In the genomic region with DNA sequence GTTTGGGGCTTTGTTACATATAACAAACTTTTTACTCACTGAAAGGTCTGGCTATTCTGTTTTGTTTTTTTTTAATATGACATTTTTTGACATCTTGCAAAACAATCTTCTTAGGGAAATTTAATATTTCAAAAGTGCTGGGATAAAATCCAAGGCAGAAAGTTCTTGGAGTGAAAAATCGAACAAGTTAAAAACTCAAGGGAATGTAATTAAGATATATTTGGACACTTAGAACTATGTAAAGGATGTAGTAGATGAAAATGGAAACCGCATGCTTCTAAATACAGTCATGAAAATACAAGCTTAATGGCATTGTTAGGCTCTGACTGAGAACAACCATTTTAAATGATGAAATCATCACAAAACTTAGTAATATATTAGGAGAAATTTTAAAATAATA, we compare ENCODE assay signal across 18 cellular contexts. TPM values are rescaled to one million over a fixed set of nuclear protein-coding genes. Genes with fewer than 3 reads are reported as not detected.
DNase-seq lines count a peak whose midpoint lies in the region; ATAC-seq and TF ChIP-seq lines count a peak whose summit lies in the region.
"Had no signal": no experiment of that assay in that cellular context is flagged by ENCODE, and none has a peak within 500 bp of the region (broad histone marks: within the 10 kb centered on the region; RNA-seq: fewer than 3 reads in every experiment).

No MANE protein-coding gene starts in this region.

- in situ Hi-C loops in astrocyte of the spinal cord (cut with HindIII; ENCODE audit: low sequenced_read_pairs) = no loop called here

- ATAC-seq in sciatic nerve (peak; percentile 62), HG03097 (IDR thresholded peaks at IDR 0.05; ENCODE audit: low FRiP score, unreplicated experiment) (no peak)
- no peak for ATAC-seq in stimulated activated effector memory CD8-positive, alpha-beta T cell treated with anti-CD3 and anti-CD28 coated beads, Interleukin-12 subunit alpha, Interleukin-12 subunit beta, amount 100 ng/mL, for 72 hours

- no peak overlapping the region for H3K4me3 Mint-ChIP-seq in stimulated activated effector memory CD8-positive, alpha-beta T cell treated with anti-CD3 and anti-CD28 coated beads, Interleukin-12 subunit alpha, Interleukin-12 subunit beta, amount 100 ng/mL, for 72 hours
- H3K4me3 Mint-ChIP-seq: CD4-positive, CD25-positive, alpha-beta regulatory T cell; CD8-positive, alpha-beta memory T cell; H9 had no signal

- H3K36me3 Mint-ChIP-seq in stimulated activated effector memory CD8-positive, alpha-beta T cell treated with anti-CD3 and anti-CD28 coated beads, Interleukin-12 subunit alpha, Interleukin-12 subunit beta, amount 100 ng/mL, for 72 hours = no peaks in the 10 kb centered on the region
- H3K36me3 Mint-ChIP-seq: CD4-positive, CD25-positive, alpha-beta regulatory T cell; CD8-positive, alpha-beta memory T cell had no signal

- DNase-seq in HS-27A (ENCODE audit: low read depth) (peak; percentile 23), HS-5 (ENCODE audit: low read depth) (peak; percentile 18), astrocyte of the spinal cord (ENCODE audit: low read depth, low spot score) (peak; percentile 9), sciatic nerve (ENCODE audit: low spot score) (no peak), iPS-NIHi11 (ENCODE audit: low spot score) (no peak)
- no peak for DNase-seq in stimulated activated effector memory CD8-positive, alpha-beta T cell treated with anti-CD3 and anti-CD28 coated beads, Interleukin-12 subunit alpha, Interleukin-12 subunit beta, amount 100 ng/mL, for 72 hours (ENCODE audit: low spot score in 2 of 2)
- DNase-seq: ACHN; C1 segment of cervical spinal cord; CD4-positive, CD25-positive, alpha-beta regulatory T cell; CD8-positive, alpha-beta memory T cell; COR-L47; DMS 273 treated with DMSO at 0.1 percent for 48 hours; DMS53; DND-41; EL; H9 had no signal

- TF ChIP-seq CTCF in astrocyte of the spinal cord (IDR thresholded peaks at IDR 0.05; ENCODE audit: low read depth, low read length) = no peak

- intact Hi-C loops in sciatic nerve (cut with DNase I) = no loop called here

- no peaks in the 10 kb centered on the region for H3K9me3 Mint-ChIP-seq in stimulated activated effector memory CD8-positive, alpha-beta T cell treated with anti-CD3 and anti-CD28 coated beads, Interleukin-12 subunit alpha, Interleukin-12 subunit beta, amount 100 ng/mL, for 72 hours
- H3K9me3 Mint-ChIP-seq: H9 had no signal

- no peak overlapping the region for H3K4me3 ChIP-seq in astrocyte of the spinal cord (ENCODE audit: low read depth, low read length)

- H3K4me1 Mint-ChIP-seq in stimulated activated effector memory CD8-positive, alpha-beta T cell treated with anti-CD3 and anti-CD28 coated beads, Interleukin-12 subunit alpha, Interleukin-12 subunit beta, amount 100 ng/mL, for 72 hours = no peaks in the 10 kb centered on the region
- H3K4me1 Mint-ChIP-seq: CD4-positive, CD25-positive, alpha-beta regulatory T cell; CD8-positive, alpha-beta memory T cell; H9 had no signal

- H3K27ac Mint-ChIP-seq in stimulated activated effector memory CD8-positive, alpha-beta T cell treated with anti-CD3 and anti-CD28 coated beads, Interleukin-12 subunit alpha, Interleukin-12 subunit beta, amount 100 ng/mL, for 72 hours = no peak overlapping the region
- H3K27ac Mint-ChIP-seq: CD4-positive, CD25-positive, alpha-beta regulatory T cell; CD8-positive, alpha-beta memory T cell; H9 had no signal

RNA-seq across cellular contexts. Expression of a gene that starts 8.6 kb away (rescaled TPM):
- 1.5 TPM for total RNA-seq in sciatic nerve
- total RNA-seq: CD4-positive, CD25-positive, alpha-beta regulatory T cell; HT1080 had no signal

Comparison
In these comparisons a context has a peak if more than half of its experiments do, and no peak if none do; other contexts are left out.
1. DNase-seq: peak in HS-27A (single experiment), HS-5 (single experiment) and astrocyte of the spinal cord (single experiment); none in sciatic nerve (single experiment), iPS-NIHi11 (single experiment) and stimulated activated effector memory CD8-positive, alpha-beta T cell treated with anti-CD3 and anti-CD28 coated beads, Interleukin-12 subunit alpha, Interleukin-12 subunit beta, amount 100 ng/mL, for 72 hours (0 of 2).